ENCODE assay signal across 1 cellular context in the genomic region with DNA sequence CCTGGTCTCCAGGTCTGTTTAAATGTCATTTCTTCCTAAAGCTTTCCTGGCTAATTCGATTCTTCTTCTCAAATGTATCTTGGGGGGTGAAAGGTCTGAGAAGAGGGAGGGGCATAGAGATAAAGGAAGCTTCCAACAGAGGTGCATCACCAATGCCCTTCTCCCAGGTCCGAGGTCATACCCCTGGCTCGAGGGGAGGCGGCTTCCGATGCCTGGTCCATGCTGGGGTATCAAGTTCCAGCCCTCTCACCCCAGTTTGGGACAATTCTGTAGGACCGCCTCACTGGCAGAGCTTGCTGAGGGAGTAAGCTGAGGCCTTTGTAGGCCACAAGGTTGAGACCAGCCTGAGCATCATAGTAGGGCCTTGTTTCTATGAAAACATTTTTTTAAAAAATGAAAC.
TF ChIP-seq lines count a peak whose summit lies in the region.

No MANE protein-coding gene starts in this region.

TF ChIP-seq in K562, 482 proteins besides CTCF, POLR2A, EP300 and RAD21:
- TF ChIP-seq ZZZ3 (IDR thresholded peaks at IDR 0.05) = no peak
- no peak for TF ChIP-seq TAL1 (IDR thresholded peaks at IDR 0.05)
- TF ChIP-seq, protein P1, sequence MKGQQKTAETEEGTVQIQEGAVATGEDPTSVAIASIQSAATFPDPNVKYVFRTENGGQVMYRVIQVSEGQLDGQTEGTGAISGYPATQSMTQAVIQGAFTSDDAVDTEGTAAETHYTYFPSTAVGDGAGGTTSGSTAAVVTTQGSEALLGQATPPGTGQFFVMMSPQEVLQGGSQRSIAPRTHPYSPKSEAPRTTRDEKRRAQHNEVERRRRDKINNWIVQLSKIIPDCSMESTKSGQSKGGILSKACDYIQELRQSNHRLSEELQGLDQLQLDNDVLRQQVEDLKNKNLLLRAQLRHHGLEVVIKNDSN (CRISPR knock-in tag; IDR thresholded peaks at IDR 0.05) = no peak
- TF ChIP-seq NFATC3 (IDR thresholded peaks at IDR 0.05) = no peak
- TF ChIP-seq, protein P2, sequence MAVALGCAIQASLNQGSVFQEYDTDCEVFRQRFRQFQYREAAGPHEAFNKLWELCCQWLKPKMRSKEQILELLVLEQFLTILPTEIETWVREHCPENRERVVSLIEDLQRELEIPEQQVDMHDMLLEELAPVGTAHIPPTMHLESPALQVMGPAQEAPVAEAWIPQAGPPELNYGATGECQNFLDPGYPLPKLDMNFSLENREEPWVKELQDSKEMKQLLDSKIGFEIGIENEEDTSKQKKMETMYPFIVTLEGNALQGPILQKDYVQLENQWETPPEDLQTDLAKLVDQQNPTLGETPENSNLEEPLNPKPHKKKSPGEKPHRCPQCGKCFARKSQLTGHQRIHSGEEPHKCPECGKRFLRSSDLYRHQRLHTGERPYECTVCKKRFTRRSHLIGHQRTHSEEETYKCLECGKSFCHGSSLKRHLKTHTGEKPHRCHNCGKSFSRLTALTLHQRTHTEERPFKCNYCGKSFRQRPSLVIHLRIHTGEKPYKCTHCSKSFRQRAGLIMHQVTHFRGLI (CRISPR knock-in tag; IDR thresholded peaks at IDR 0.05) = no peak
- TF ChIP-seq ESRRA (IDR thresholded peaks at IDR 0.05; ENCODE audit: borderline replicate concordance, low read depth) = no peak
- TF ChIP-seq ZFP36 (IDR thresholded peaks at IDR 0.05; ENCODE audit: low read depth, low read length, partially characterized antibody) = no peak
- no peak for TF ChIP-seq HDAC2 (IDR thresholded peaks at IDR 0.05)
- TF ChIP-seq BHLHE40 (IDR thresholded peaks at IDR 0.05; ENCODE audit: low read length) = no peak
- TF ChIP-seq ZNF232 (CRISPR knock-in tag; IDR thresholded peaks at IDR 0.05) = no peak
- TF ChIP-seq ZKSCAN1 (IDR thresholded peaks at IDR 0.05; ENCODE audit: low read depth, low read length) = no peak
- no peak for TF ChIP-seq CHD1 (IDR thresholded peaks at IDR 0.05; ENCODE audit: low read length)
